In genomic region chr6:160035693-160036330, GRCh38 we compare ENCODE assay signal across 18 cellular contexts.
DNase-seq lines count a peak whose midpoint lies in the region; ATAC-seq and TF ChIP-seq lines count a peak whose summit lies in the region.
"Had no signal": no experiment of that assay in that cellular context is flagged by ENCODE, and none has a peak within 500 bp of the region (broad histone marks: within the 10 kb centered on the region; RNA-seq: fewer than 3 reads in every experiment).

No MANE protein-coding gene starts in this region.

- no peaks in the 10 kb centered on the region for H3K4me1 Mint-ChIP-seq in endodermal cell
- no peaks in the 10 kb centered on the region for H3K4me1 Mint-ChIP-seq in neural crest cell

- H3K4me1 ChIP-seq in left ventricle myocardium inferior (peaks cover 49% of the 10 kb centered on the region), endodermal cell (ENCODE audit: control insufficient read depth, insufficient read depth, low read length) (no peaks in the 10 kb centered on the region)

- ATAC-seq in Right ventricle myocardium superior (ENCODE audit: poor library complexity) = no peak
- ATAC-seq: left colon had no signal

- no peaks in the 10 kb centered on the region for H3K9me3 Mint-ChIP-seq in endodermal cell
- no peaks in the 10 kb centered on the region for H3K9me3 Mint-ChIP-seq in neural crest cell
- H3K9me3 Mint-ChIP-seq: nephron had no signal

- H3K27me3 Mint-ChIP-seq in endodermal cell (ENCODE audit: insufficient read depth) (no peaks in the 10 kb centered on the region), neural crest cell (ENCODE audit: low read depth) (no peaks in the 10 kb centered on the region)

- no peak overlapping the region for H3K4me3 Mint-ChIP-seq in endodermal cell
- H3K4me3 Mint-ChIP-seq in neural crest cell = no peak overlapping the region
- H3K4me3 Mint-ChIP-seq: nephron had no signal

- H3K27ac Mint-ChIP-seq in endodermal cell = peak overlapping the region; percentile 27
- peak overlapping the region; percentile 76 for H3K27ac Mint-ChIP-seq in neural crest cell (ENCODE audit: unreplicated experiment)

- no peak for TF ChIP-seq POLR2A in lower leg skin (IDR thresholded peaks at IDR 0.05)

- WGBS in endodermal cell (ENCODE audit: insufficient coverage in 1 of 2, insufficient read length in 1 of 2), 2 experiments = 96% methylated on average over 8 to 12 of the region's 12 CpGs
- 89 to 93% methylated on average over 12 of the region's 12 CpGs for WGBS in lower leg skin, 2 donors

- H3K4me3 ChIP-seq in left ventricle myocardium inferior = no peak overlapping the region
- no peak overlapping the region for H3K4me3 ChIP-seq in endodermal cell (ENCODE audit: low read length)
- H3K4me3 ChIP-seq in lower leg skin (ENCODE audit: low read depth, poor library complexity, severe bottlenecking) = no peak overlapping the region
- H3K4me3 ChIP-seq: MG63, SK-N-MC, smooth muscle cell had no signal

- no peak overlapping the region for H3K9ac ChIP-seq in endodermal cell (ENCODE audit: extremely low read depth, low read length, poor library complexity, severe bottlenecking)

- intact Hi-C loops in left ventricle myocardium inferior (cut with micrococcal nuclease) = loop anchor here (10.0 kb wide), 1 partner anchor 51 kb away; no protein-coding TSS in a partner anchor
- intact Hi-C loops in Right ventricle myocardium superior (cut with DNase I) = no loop called here
- intact Hi-C loops in lower leg skin (cut with DNase I; ENCODE audit: low total_unique reads) = no loop called here

- DNase-seq in left ventricle myocardium inferior (no peak), Right ventricle myocardium superior (no peak), endodermal cell (peak; percentile 37), neural crest cell (ENCODE audit: low read depth, low spot score) (no peak), NCI-H1436 (lab: John Stamatoyannopoulos, UW) (no peak), lower leg skin (ENCODE audit: low spot score in 2 of 2) (no peak), HCEC 1CT (no peak)
- DNase-seq in activated CD4-positive, CD25-positive, alpha-beta regulatory T cell treated with anti-CD3 and anti-CD28 coated beads, Interleukin-2, amount 50 U/mL, for 72 hours = no peak
- DNase-seq: activated CD8-positive, alpha-beta memory T cell treated with anti-CD3 and anti-CD28 coated beads, Interleukin-2, amount 50 U/mL, for 48 hours; Calu3; left colon; MG63; NCI-H2107; trophoblast cell; WERI-Rb-1 had no signal

- TF ChIP-seq CTCF in left ventricle myocardium inferior (IDR thresholded peaks at IDR 0.05; ENCODE audit: borderline replicate concordance) = no peak
- no peak for TF ChIP-seq CTCF in endodermal cell (conservative IDR thresholded peaks at IDR 0.05)
- no peak for TF ChIP-seq CTCF in neural crest cell (conservative IDR thresholded peaks at IDR 0.05)
- TF ChIP-seq CTCF in lower leg skin (IDR thresholded peaks at IDR 0.05) = no peak

- no peaks in the 10 kb centered on the region for H3K9me3 ChIP-seq in left ventricle myocardium inferior (replicated peaks)
- no peaks in the 10 kb centered on the region for H3K9me3 ChIP-seq in endodermal cell (ENCODE audit: control insufficient read depth, low read length)
- H3K9me3 ChIP-seq: MG63 had no signal

- H3K27me3 ChIP-seq in left ventricle myocardium inferior (ENCODE audit: low read depth) = no peaks in the 10 kb centered on the region
- H3K27me3 ChIP-seq in endodermal cell (ENCODE audit: control insufficient read depth, insufficient read depth, low read length, poor library complexity, severe bottlenecking) = no peaks in the 10 kb centered on the region
- H3K27me3 ChIP-seq: MG63 had no signal

- H3K27ac ChIP-seq in left ventricle myocardium inferior (replicated peaks) = peak overlapping the region; percentile 65
- no peak overlapping the region for H3K27ac ChIP-seq in endodermal cell (ENCODE audit: low read depth, low read length)
- H3K27ac ChIP-seq: SK-N-MC, WERI-Rb-1 had no signal

- H3K36me3 ChIP-seq in left ventricle myocardium inferior (peaks cover 55% of the 10 kb centered on the region), endodermal cell (ENCODE audit: control insufficient read depth, insufficient read depth, low read length) (peaks cover 80% of the 10 kb centered on the region)

- H3K36me3 Mint-ChIP-seq in endodermal cell (ENCODE audit: low read depth) (peaks cover 66% of the 10 kb centered on the region), neural crest cell (ENCODE audit: low read depth) (peaks cover 8% of the 10 kb centered on the region)
